In genomic region chr11:117793521-117793920, GRCh38 we compare ENCODE assay signal across 24 cellular contexts. TPM values are rescaled to one million over a fixed set of nuclear protein-coding genes. Genes with fewer than 3 reads are reported as not detected.
"Had no signal": no experiment of that assay in that cellular context is flagged by ENCODE, and none has a peak within 500 bp of the region (broad histone marks: within the 10 kb centered on the region; RNA-seq: fewer than 3 reads in every experiment).

No MANE protein-coding gene starts in this region.

- H3K36me3 ChIP-seq: SJCRH30 had no signal

- H3K4me3 ChIP-seq: SJCRH30 had no signal

- H3K9ac ChIP-seq: SK-N-SH had no signal

- H3K4me2 ChIP-seq: SK-N-SH had no signal

- H3K9me3 ChIP-seq: SJCRH30, SK-N-SH had no signal

- H3K27me3 ChIP-seq: SJCRH30 had no signal

- DNase-seq: activated CD4-positive, alpha-beta memory T cell treated with anti-CD3 and anti-CD28 coated beads for 36 hours; activated CD4-positive, alpha-beta T cell treated with anti-CD3 and anti-CD28 coated beads, Interleukin-2, amount 10 ng/mL, durations not matched to agents 7 days and 5 days; activated CD4-positive, CD25-positive, alpha-beta regulatory T cell; activated CD8-positive, alpha-beta memory T cell treated with anti-CD3 and anti-CD28 coated beads for 24 hours; activated effector memory CD4-positive, alpha-beta T cell treated with anti-CD3 and anti-CD28 coated beads, Interleukin-2, amount 50 U/mL, for 16 hours; activated naive CD4-positive, alpha-beta T cell treated with anti-CD3 and anti-CD28 coated beads for 36 hours; activated T-cell treated with anti-CD3 and anti-CD28 coated beads, Interleukin-2, amount 50 U/mL, for 4 hours; KG1; NCI-H1048; NCI-H1694 treated with DMSO at 0.1 percent for 48 hours; NCI-H2029 treated with DMSO at 0.1 percent for 48 hours; NCI-H446; NCI-H774; NK-92 treated with Interleukin-12 subunit alpha and Interleukin-12 subunit beta, amount 100 ng/mL, for 24 hours; OCI-M1; Right ventricle myocardium superior; SJCRH30; SK-N-SH; T-helper 1 cell had no signal

- ATAC-seq: activated T-cell treated with anti-CD3 and anti-CD28 coated beads, Interleukin-2, amount 50 U/mL, for 4 hours; Panc1 had no signal

- H3K27ac ChIP-seq: RWPE1, SJCRH30, VCaP had no signal

RNA-seq across cellular contexts. Expression of gene DSCAML1, which starts 3.5 kb away (rescaled TPM):
- total RNA-seq: activated T-cell treated with anti-CD3 and anti-CD28 coated beads, Interleukin-2, amount 50 U/mL, for 4 hours; LHCN-M2; M059J; SJCRH30 had no signal
- polyA plus RNA-seq: SK-N-SH had no signal

RNA-seq across cellular contexts. Expression of gene FXYD2, which starts 31.0 kb away (rescaled TPM):
- total RNA-seq: activated CD4-positive, alpha-beta memory T cell treated with anti-CD3 and anti-CD28 coated beads for 36 hours; LHCN-M2; M059J had no signal
- polyA plus RNA-seq: SK-N-SH had no signal
